22 cellular contexts compared by ENCODE assay signal in genomic region chr7:103912906-103913610, GRCh38.
"Had no signal": no experiment of that assay in that cellular context is flagged by ENCODE, and none has a peak within 500 bp of the region (broad histone marks: within the 10 kb centered on the region; RNA-seq: fewer than 3 reads in every experiment).

No MANE protein-coding gene starts in this region.

- H3K27ac Mint-ChIP-seq: activated naive CD4-positive, alpha-beta T cell treated with anti-CD3 and anti-CD28 coated beads, Interleukin-2, amount 50 U/mL, for 24 hours; naive B cell; T-helper 1 cell treated with Interleukin-12 subunit alpha and Interleukin-12 subunit beta and Interleukin-4 antibody, amounts not matched to agents 30 μg/mL and 1 μg/mL, for 36 hours; WTC11 had no signal

- H3K36me3 Mint-ChIP-seq: activated naive CD4-positive, alpha-beta T cell treated with anti-CD3 and anti-CD28 coated beads, Interleukin-2, amount 50 U/mL, for 24 hours; naive B cell; WTC11 had no signal

- H3K4me3 Mint-ChIP-seq: activated naive CD4-positive, alpha-beta T cell treated with anti-CD3 and anti-CD28 coated beads, Interleukin-2, amount 50 U/mL, for 24 hours; central memory CD8-positive, alpha-beta T cell; naive B cell; neural crest cell; T-helper 1 cell treated with Interleukin-12 subunit alpha and Interleukin-12 subunit beta and Interleukin-4 antibody, amounts not matched to agents 30 μg/mL and 1 μg/mL, for 36 hours; WTC11 had no signal

- H3K9me3 Mint-ChIP-seq: activated naive CD4-positive, alpha-beta T cell treated with anti-CD3 and anti-CD28 coated beads, Interleukin-2, amount 50 U/mL, for 24 hours; central memory CD8-positive, alpha-beta T cell; neural crest cell; T-helper 1 cell treated with Interleukin-12 subunit alpha and Interleukin-12 subunit beta and Interleukin-4 antibody, amounts not matched to agents 30 μg/mL and 1 μg/mL, for 36 hours; WTC11 had no signal

- FAIRE-seq: colon, kidney had no signal

- ATAC-seq: gastrocnemius medialis, heart left ventricle, left lung, WTC11 had no signal

- DNase-seq: activated gamma-delta T cell treated with Interleukin-2 at 50 U/mL for 16 hours; activated T-cell treated with anti-CD3 and anti-CD28 coated beads, Interleukin-2, amount 50 U/mL, for 1 hour; anterior cingulate cortex; effector memory CD4-positive, alpha-beta T cell; gastrocnemius medialis; heart left ventricle; kidney; left lung; naive B cell; occipital lobe; sigmoid colon; stimulated activated CD4-positive, alpha-beta T cell treated with anti-CD3 and anti-CD28 coated beads, Interleukin-2, amount 100 ng/mL, for 48 hours; stimulated activated CD8-positive, alpha-beta memory T cell treated with anti-CD3 and anti-CD28 coated beads, Interleukin-4, amount 100 ng/mL, for 48 hours; stimulated activated naive CD4-positive, alpha-beta T cell treated with Interleukin-2 at 50 U/mL for 16 hours; T1000; upper lobe of left lung had no signal

- H3K4me1 Mint-ChIP-seq: activated naive CD4-positive, alpha-beta T cell treated with anti-CD3 and anti-CD28 coated beads, Interleukin-2, amount 50 U/mL, for 24 hours; central memory CD8-positive, alpha-beta T cell; naive B cell; neural crest cell; WTC11 had no signal
